In genomic region chr6:142162780-142163179, GRCh38 we compare ENCODE assay signal across 2 cellular contexts.
TF ChIP-seq lines count a peak whose summit lies in the region.

No MANE protein-coding gene starts in this region.

TF ChIP-seq in liver, 16 proteins besides CTCF, POLR2A, EP300 and RAD21:
- TF ChIP-seq, protein P1, sequence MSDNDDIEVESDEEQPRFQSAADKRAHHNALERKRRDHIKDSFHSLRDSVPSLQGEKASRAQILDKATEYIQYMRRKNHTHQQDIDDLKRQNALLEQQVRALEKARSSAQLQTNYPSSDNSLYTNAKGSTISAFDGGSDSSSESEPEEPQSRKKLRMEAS (IDR thresholded peaks at IDR 0.05) = no peak
- TF ChIP-seq REST (IDR thresholded peaks at IDR 0.05) = no peak
- no peak for TF ChIP-seq GABPA (IDR thresholded peaks at IDR 0.05 in 1 of 2, conservative IDR thresholded peaks at IDR 0.05 in 1 of 2)
- no peak for TF ChIP-seq EGR1 (IDR thresholded peaks at IDR 0.05; ENCODE audit: low read depth in 2 of 2)
- TF ChIP-seq NR2F2 (IDR thresholded peaks at IDR 0.05) = peak; percentile 18
- peak; percentile 22 for TF ChIP-seq YY1 (IDR thresholded peaks at IDR 0.05)
- no peak for TF ChIP-seq JUND (IDR thresholded peaks at IDR 0.05)
- TF ChIP-seq, protein P2, sequence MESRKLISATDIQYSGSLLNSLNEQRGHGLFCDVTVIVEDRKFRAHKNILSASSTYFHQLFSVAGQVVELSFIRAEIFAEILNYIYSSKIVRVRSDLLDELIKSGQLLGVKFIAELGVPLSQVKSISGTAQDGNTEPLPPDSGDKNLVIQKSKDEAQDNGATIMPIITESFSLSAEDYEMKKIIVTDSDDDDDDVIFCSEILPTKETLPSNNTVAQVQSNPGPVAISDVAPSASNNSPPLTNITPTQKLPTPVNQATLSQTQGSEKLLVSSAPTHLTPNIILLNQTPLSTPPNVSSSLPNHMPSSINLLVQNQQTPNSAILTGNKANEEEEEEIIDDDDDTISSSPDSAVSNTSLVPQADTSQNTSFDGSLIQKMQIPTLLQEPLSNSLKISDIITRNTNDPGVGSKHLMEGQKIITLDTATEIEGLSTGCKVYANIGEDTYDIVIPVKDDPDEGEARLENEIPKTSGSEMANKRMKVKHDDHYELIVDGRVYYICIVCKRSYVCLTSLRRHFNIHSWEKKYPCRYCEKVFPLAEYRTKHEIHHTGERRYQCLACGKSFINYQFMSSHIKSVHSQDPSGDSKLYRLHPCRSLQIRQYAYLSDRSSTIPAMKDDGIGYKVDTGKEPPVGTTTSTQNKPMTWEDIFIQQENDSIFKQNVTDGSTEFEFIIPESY (IDR thresholded peaks at IDR 0.05) = no peak
- TF ChIP-seq FOXA2 (IDR thresholded peaks at IDR 0.05) = no peak
- no peak for TF ChIP-seq RXRA (IDR thresholded peaks at IDR 0.05)
- TF ChIP-seq HNF4A (conservative IDR thresholded peaks at IDR 0.05) = peak in 1 of 2 donors; percentile 19
- no peak for TF ChIP-seq TAF1 (conservative IDR thresholded peaks at IDR 0.05)

TF ChIP-seq in HepG2, 621 proteins besides CTCF, POLR2A, EP300 and RAD21:
- TF ChIP-seq ZNF251 (CRISPR knock-in tag; IDR thresholded peaks at IDR 0.05) (no peak), ZBTB1 (CRISPR knock-in tag; IDR thresholded peaks at IDR 0.05; ENCODE audit: borderline replicate concordance) (no peak), SIX1 (CRISPR knock-in tag; IDR thresholded peaks at IDR 0.05; ENCODE audit: borderline replicate concordance) (no peak), ZNF12 (CRISPR knock-in tag; IDR thresholded peaks at IDR 0.05) (no peak)
- TF ChIP-seq, protein P3, sequence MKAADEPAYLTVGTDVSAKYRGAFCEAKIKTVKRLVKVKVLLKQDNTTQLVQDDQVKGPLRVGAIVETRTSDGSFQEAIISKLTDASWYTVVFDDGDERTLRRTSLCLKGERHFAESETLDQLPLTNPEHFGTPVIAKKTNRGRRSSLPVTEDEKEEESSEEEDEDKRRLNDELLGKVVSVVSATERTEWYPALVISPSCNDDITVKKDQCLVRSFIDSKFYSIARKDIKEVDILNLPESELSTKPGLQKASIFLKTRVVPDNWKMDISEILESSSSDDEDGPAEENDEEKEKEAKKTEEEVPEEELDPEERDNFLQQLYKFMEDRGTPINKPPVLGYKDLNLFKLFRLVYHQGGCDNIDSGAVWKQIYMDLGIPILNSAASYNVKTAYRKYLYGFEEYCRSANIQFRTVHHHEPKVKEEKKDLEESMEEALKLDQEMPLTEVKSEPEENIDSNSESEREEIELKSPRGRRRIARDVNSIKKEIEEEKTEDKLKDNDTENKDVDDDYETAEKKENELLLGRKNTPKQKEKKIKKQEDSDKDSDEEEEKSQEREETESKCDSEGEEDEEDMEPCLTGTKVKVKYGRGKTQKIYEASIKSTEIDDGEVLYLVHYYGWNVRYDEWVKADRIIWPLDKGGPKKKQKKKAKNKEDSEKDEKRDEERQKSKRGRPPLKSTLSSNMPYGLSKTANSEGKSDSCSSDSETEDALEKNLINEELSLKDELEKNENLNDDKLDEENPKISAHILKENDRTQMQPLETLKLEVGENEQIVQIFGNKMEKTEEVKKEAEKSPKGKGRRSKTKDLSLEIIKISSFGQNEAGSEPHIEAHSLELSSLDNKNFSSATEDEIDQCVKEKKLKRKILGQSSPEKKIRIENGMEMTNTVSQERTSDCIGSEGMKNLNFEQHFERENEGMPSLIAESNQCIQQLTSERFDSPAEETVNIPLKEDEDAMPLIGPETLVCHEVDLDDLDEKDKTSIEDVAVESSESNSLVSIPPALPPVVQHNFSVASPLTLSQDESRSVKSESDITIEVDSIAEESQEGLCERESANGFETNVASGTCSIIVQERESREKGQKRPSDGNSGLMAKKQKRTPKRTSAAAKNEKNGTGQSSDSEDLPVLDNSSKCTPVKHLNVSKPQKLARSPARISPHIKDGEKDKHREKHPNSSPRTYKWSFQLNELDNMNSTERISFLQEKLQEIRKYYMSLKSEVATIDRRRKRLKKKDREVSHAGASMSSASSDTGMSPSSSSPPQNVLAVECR (CRISPR knock-in tag; IDR thresholded peaks at IDR 0.05; ENCODE audit: borderline replicate concordance) = no peak
- TF ChIP-seq, protein P4, sequence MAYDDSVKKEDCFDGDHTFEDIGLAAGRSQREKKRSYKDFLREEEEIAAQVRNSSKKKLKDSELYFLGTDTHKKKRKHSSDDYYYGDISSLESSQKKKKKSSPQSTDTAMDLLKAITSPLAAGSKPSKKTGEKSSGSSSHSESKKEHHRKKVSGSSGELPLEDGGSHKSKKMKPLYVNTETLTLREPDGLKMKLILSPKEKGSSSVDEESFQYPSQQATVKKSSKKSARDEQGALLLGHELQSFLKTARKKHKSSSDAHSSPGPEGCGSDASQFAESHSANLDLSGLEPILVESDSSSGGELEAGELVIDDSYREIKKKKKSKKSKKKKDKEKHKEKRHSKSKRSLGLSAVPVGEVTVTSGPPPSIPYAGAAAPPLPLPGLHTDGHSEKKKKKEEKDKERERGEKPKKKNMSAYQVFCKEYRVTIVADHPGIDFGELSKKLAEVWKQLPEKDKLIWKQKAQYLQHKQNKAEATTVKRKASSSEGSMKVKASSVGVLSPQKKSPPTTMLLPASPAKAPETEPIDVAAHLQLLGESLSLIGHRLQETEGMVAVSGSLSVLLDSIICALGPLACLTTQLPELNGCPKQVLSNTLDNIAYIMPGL (CRISPR knock-in tag; IDR thresholded peaks at IDR 0.05; ENCODE audit: borderline replicate concordance in 1 of 2, low read depth in 1 of 2) = no peak
